Comparison of ENCODE assay signal across 8 cellular contexts in genomic region chr7:87216701-87217508, GRCh38. TPM values are rescaled to one million over a fixed set of nuclear protein-coding genes. Genes with fewer than 3 reads are reported as not detected.
A peak's percentile ranks its signal among the peaks of the same experiment; 100 is the strongest.
DNase-seq lines count a peak whose midpoint lies in the region; ATAC-seq lines count a peak whose summit lies in the region.

No MANE protein-coding gene starts in this region.

- no peak overlapping the region for H3K27ac ChIP-seq in neuronal stem cell (replicated peaks; ENCODE audit: low read length)

- no peak overlapping the region for H2BK5ac ChIP-seq in neuronal stem cell (ENCODE audit: low read length)

- no peaks in the 10 kb centered on the region for H3K79me1 ChIP-seq in neuronal stem cell (ENCODE audit: low read depth, low read length)

- peak; percentile 82 for DNase-seq in Caki2 (ENCODE audit: low read depth)
- DNase-seq in activated T-cell treated with anti-CD3 and anti-CD28 coated beads, Interleukin-2, amount 50 U/mL, for 48 hours: peak; percentile 52 to 60
- peak; percentile 54 for DNase-seq in pons (ENCODE audit: low spot score)
- DNase-seq in RKO (ENCODE audit: low spot score): no peak
- no peak for DNase-seq in neuronal stem cell (ENCODE audit: low spot score)
- DNase-seq in NOMO-1 (lab: John Stamatoyannopoulos, UW; ENCODE audit: unreplicated experiment in 2 of 2): no peak

- no peak overlapping the region for H3K23ac ChIP-seq in neuronal stem cell (ENCODE audit: low read depth, low read length, poor library complexity)

- no peak overlapping the region for H2AFZ ChIP-seq in neuronal stem cell (ENCODE audit: low read length)

- H4K91ac ChIP-seq in neuronal stem cell (ENCODE audit: low read depth, low read length, poor library complexity): no peak overlapping the region

- peaks cover 0 to 13% (median 12%) of the 10 kb centered on the region in 3 experiments for H3K27me3 ChIP-seq in neuronal stem cell (ENCODE audit: control insufficient read depth in 3 of 3, insufficient read depth in 3 of 3, low read depth in 1 of 3, low read length in 3 of 3)

- no peak overlapping the region for H4K8ac ChIP-seq in neuronal stem cell (ENCODE audit: low read depth, low read length)

- H2AK5ac ChIP-seq in neuronal stem cell (ENCODE audit: low read depth, low read length): no peak overlapping the region

- no peak overlapping the region for H2BK120ac ChIP-seq in neuronal stem cell (ENCODE audit: low read depth, low read length)

- WGBS in neuronal stem cell (ENCODE audit: extremely low coverage in 2 of 2, insufficient read length in 2 of 2, insufficient replicate concordance in 1 of 2), 2 donors: no CpG with 5 or more reads among the region's 5 CpGs

- no peak overlapping the region for H3K14ac ChIP-seq in neuronal stem cell (ENCODE audit: low read length)

- H3K9ac ChIP-seq in neuronal stem cell (ENCODE audit: low read depth, low read length, poor library complexity): no peak overlapping the region

- in situ Hi-C loops in Caki2 (cut with HindIII; ENCODE audit: low pct_unique_long_range_greater_than_20kb, low sequenced_read_pairs): no loop called here

- ATAC-seq in GM19328 (IDR thresholded peaks at IDR 0.05; ENCODE audit: unreplicated experiment) (peak; percentile 46), HG03280 (IDR thresholded peaks at IDR 0.05; ENCODE audit: unreplicated experiment) (peak; percentile 53)

- peaks cover 2 to 34% of the 10 kb centered on the region in 2 donors for H3K36me3 ChIP-seq in neuronal stem cell (replicated peaks in 1 of 2; ENCODE audit: control insufficient read depth in 2 of 2, insufficient read depth in 2 of 2, low read length in 2 of 2)

- peaks cover 0 to 6% of the 10 kb centered on the region in 2 donors for H3K9me3 ChIP-seq in neuronal stem cell (replicated peaks in 1 of 2; ENCODE audit: control insufficient read depth in 2 of 2, insufficient read depth in 1 of 2, low read depth in 1 of 2, low read length in 2 of 2)

- no peak overlapping the region for H2BK15ac ChIP-seq in neuronal stem cell (ENCODE audit: low read length)

- H3K18ac ChIP-seq in neuronal stem cell (ENCODE audit: low read length): no peak overlapping the region

- H3K4ac ChIP-seq in neuronal stem cell (ENCODE audit: low read length): no peak overlapping the region

- no peak overlapping the region for H3K4me2 ChIP-seq in neuronal stem cell (ENCODE audit: insufficient read depth, low read length, poor library complexity, severe bottlenecking)

- peaks cover 8 to 12% of the 10 kb centered on the region in 2 donors for H3K4me1 ChIP-seq in neuronal stem cell (ENCODE audit: control insufficient read depth in 2 of 2, insufficient read depth in 1 of 2, low read depth in 1 of 2, low read length in 2 of 2)

- no peak overlapping the region for H3K4me3 ChIP-seq in neuronal stem cell (ENCODE audit: low read length in 2 of 2)

- no peak overlapping the region for H2BK12ac ChIP-seq in neuronal stem cell (ENCODE audit: low read length)

RNA-seq across cellular contexts. Expression of gene TMEM243, which starts 2.6 kb away (rescaled TPM):
- 81.6 and 96.4 TPM in 2 replicates for total RNA-seq in Caki2 (2014; rRNA removed; shearing (Covaris generic); ENCODE audit: low replicate concordance)
- polyA plus RNA-seq in neuronal stem cell (2013, experiment 1 of 2): 23.8 TPM
- polyA plus RNA-seq in neuronal stem cell (2013, experiment 2 of 2): 24.7 TPM

Comparison
In these comparisons a context has a peak if more than half of its experiments do, and no peak if none do; other contexts are left out.
1. DNase-seq: peak in Caki2 (single experiment), activated T-cell treated with anti-CD3 and anti-CD28 coated beads, Interleukin-2, amount 50 U/mL, for 48 hours (2 of 2) and pons (single experiment); none in RKO (single experiment), neuronal stem cell (single experiment) and NOMO-1 (0 of 2).